Comparison of ENCODE assay signal across 1 cellular context in genomic region chr2:74328074-74328473, GRCh38.
A peak's percentile ranks its signal among the peaks of the same experiment; 100 is the strongest.
TF ChIP-seq lines count a peak whose summit lies in the region.

No MANE protein-coding gene starts in this region.

TF ChIP-seq in H1, 55 proteins besides CTCF, POLR2A, EP300 and RAD21:
- no peak for TF ChIP-seq CHD7 (IDR thresholded peaks at IDR 0.05; ENCODE audit: insufficient replicate concordance, low read length)
- TF ChIP-seq USF2 (IDR thresholded peaks at IDR 0.05; ENCODE audit: low read length), result peak; percentile 69
TF ChIP-seq in H1: peak in this region for 1.
